In genomic region chr2:131104487-131105155, GRCh38 we compare ENCODE assay signal across 1 cellular context.
TF ChIP-seq lines count a peak whose summit lies in the region.

No MANE protein-coding gene starts in this region.

TF ChIP-seq in K562, 482 proteins besides CTCF, POLR2A, EP300 and RAD21 (continued from another document and continues in another):
- TF ChIP-seq ETS1 (conservative IDR thresholded peaks at IDR 0.05; ENCODE audit: control insufficient read depth, low read depth, low read length) (no peak), ZNF318 (IDR thresholded peaks at IDR 0.05; ENCODE audit: borderline replicate concordance in 1 of 2, low read depth in 1 of 2) (peak in 1 of 2 experiments; percentile 69; a peak in 2 of 4 replicates), MLLT1 (IDR thresholded peaks at IDR 0.05) (peak in 1 of 2 experiments; percentile 13; a peak in 1 of 4 replicates), SAFB2 (IDR thresholded peaks at IDR 0.05; ENCODE audit: borderline replicate concordance, low read depth, low read length, severe bottlenecking) (no peak), THRA (IDR thresholded peaks at IDR 0.05) (no peak), ZNF175 (CRISPR knock-in tag; IDR thresholded peaks at IDR 0.05; ENCODE audit: low read depth) (peak; percentile 72; the same call in 1 of the 2 replicates), PML (IDR thresholded peaks at IDR 0.05; ENCODE audit: low read length) (no peak; the same call in 1 of the 2 replicates), ZEB2 (IDR thresholded peaks at IDR 0.05) (0 out of 2 replicates have a peak, but pooled peaks have one; percentile 36), L3MBTL2 (IDR thresholded peaks at IDR 0.05) (peak; percentile 54), SIN3A (IDR thresholded peaks at IDR 0.05; ENCODE audit: borderline replicate concordance in 2 of 2, control insufficient read depth in 1 of 2, low read depth in 2 of 2, low read length in 2 of 2) (peak in 1 of 2 experiments; percentile 44; a peak in 1 of 4 replicates), ID3 (CRISPR knock-in tag; IDR thresholded peaks at IDR 0.05) (no peak), ID3 (tag; IDR thresholded peaks at IDR 0.05) (0 out of 2 replicates have a peak, but pooled peaks have one; percentile 27), ZNF76 (CRISPR knock-in tag; IDR thresholded peaks at IDR 0.05; ENCODE audit: borderline replicate concordance) (no peak), NR2C2 (CRISPR knock-in tag; IDR thresholded peaks at IDR 0.05) (no peak), NR2C2 (tag; IDR thresholded peaks at IDR 0.05) (peak; percentile 85), NKRF (IDR thresholded peaks at IDR 0.05; ENCODE audit: borderline replicate concordance) (peak; percentile 71; the same call in 1 of the 2 replicates), NR4A1 (CRISPR knock-in tag; IDR thresholded peaks at IDR 0.05) (no peak), NR4A1 (tag; IDR thresholded peaks at IDR 0.05) (peak; percentile 27; the same call in 1 of the 2 replicates), MNT (conservative IDR thresholded peaks at IDR 0.05) (peak in 1 of 2 experiments; percentile 53; a peak in 3 of 4 replicates), MAZ (CRISPR knock-in tag; conservative IDR thresholded peaks at IDR 0.05 in 1 of 2, IDR thresholded peaks at IDR 0.05 in 1 of 2) (peak in 1 of 2 experiments; percentile 20; a peak in 2 of 4 replicates), ZNF174 (CRISPR knock-in tag; IDR thresholded peaks at IDR 0.05) (no peak), ZFP91 (CRISPR knock-in tag; IDR thresholded peaks at IDR 0.05) (no peak), PHF21A (IDR thresholded peaks at IDR 0.05; ENCODE audit: borderline replicate concordance, low read depth) (peak; percentile 23; the same call in 1 of the 2 replicates), C11orf30 (IDR thresholded peaks at IDR 0.05; ENCODE audit: low read depth) (peak; percentile 61; the same call in 1 of the 2 replicates), ARID1B (IDR thresholded peaks at IDR 0.05) (peak; percentile 55), KDM5B (IDR thresholded peaks at IDR 0.05; ENCODE audit: insufficient replicate concordance, low read depth, low read length) (no peak), ETV6 (IDR thresholded peaks at IDR 0.05; ENCODE audit: borderline replicate concordance in 1 of 2, low read depth in 2 of 2, low read length in 1 of 2) (no peak), ETV6 (CRISPR knock-in tag; IDR thresholded peaks at IDR 0.05; ENCODE audit: borderline replicate concordance) (no peak)
